13 cellular contexts compared by ENCODE assay signal in the genomic region with DNA sequence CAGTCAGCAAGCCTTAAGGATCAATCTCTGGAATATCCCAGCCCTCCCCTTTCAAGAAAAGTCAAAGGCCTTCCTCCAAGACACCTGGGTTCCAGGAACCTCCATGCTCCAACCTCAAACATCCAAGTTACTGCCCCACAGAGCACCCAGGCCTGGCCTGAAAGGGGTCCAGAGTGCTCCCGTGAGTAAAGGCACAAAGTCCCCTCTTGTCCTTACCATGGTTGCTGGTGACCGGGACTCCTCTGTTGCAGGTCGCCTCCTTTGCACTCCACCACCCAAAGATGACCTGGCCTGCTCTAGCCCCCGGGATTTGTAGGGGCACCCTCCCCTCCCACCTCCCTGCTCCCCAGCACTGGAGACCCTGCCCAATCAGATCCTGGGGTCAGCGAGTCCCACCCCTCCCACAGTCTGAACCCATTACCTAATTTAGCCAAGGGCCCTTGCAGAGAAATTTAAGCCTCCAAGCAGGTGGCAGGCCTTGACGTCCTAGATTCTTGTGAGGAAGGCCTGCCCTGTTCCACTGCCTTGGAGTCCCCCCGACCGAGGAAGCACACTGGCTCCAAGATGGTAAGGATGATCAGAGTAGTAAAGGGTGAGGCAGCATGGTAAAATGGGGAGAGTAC. TPM values are rescaled to one million over a fixed set of nuclear protein-coding genes. Genes with fewer than 3 reads are reported as not detected.
DNase-seq lines count a peak whose midpoint lies in the region; ATAC-seq and TF ChIP-seq lines count a peak whose summit lies in the region.
"Had no signal": no experiment of that assay in that cellular context is flagged by ENCODE, and none has a peak within 500 bp of the region (broad histone marks: within the 10 kb centered on the region; RNA-seq: fewer than 3 reads in every experiment).

A gene (minus strand): TSS at position 283 of the 623 bp plus-strand sequence. CDS start 64 bp downstream, at position 219.

- H3K9me3 ChIP-seq in SJCRH30 (replicated peaks) (no peaks in the 10 kb centered on the region), thoracic aorta (no peaks in the 10 kb centered on the region)
- H3K9me3 ChIP-seq: BLaER1 treated with 17β-estradiol and CSF1 and Interleukin-3, amounts not matched to agents 10 nM and 100 nM had no signal

- DNase-seq in SJCRH30 (no peak), coronary artery (ENCODE audit: low spot score) (no peak), nephron progenitor cell (no peak), thoracic aorta (ENCODE audit: low spot score) (no peak), type B pancreatic cell (ENCODE audit: extremely low spot score, unreplicated experiment) (no peak), DMS114 treated with DMSO at 0.1 percent for 48 hours (lab: John Stamatoyannopoulos, UW; ENCODE audit: unreplicated experiment) (no peak)
- DNase-seq: activated gamma-delta T cell, DND-41, foreskin melanocyte, immature natural killer cell, Kasumi-1 had no signal

- no peak within 1 kb of the TSS for H3K4me3 Mint-ChIP-seq in nephron progenitor cell
- no peak within 1 kb of the TSS for H3K4me3 Mint-ChIP-seq in type B pancreatic cell
- H3K4me3 Mint-ChIP-seq: immature natural killer cell had no signal

- TF ChIP-seq CTCF in coronary artery (IDR thresholded peaks at IDR 0.05) (no peak), nephron progenitor cell (IDR thresholded peaks at IDR 0.05) (no peak), thoracic aorta (IDR thresholded peaks at IDR 0.05) (no peak), type B pancreatic cell (conservative IDR thresholded peaks at IDR 0.05) (no peak)

- H3K36me3 Mint-ChIP-seq in nephron progenitor cell (ENCODE audit: low read depth) (no peaks in the 10 kb centered on the region), type B pancreatic cell (no peaks in the 10 kb centered on the region)
- H3K36me3 Mint-ChIP-seq: immature natural killer cell had no signal

- H3K27ac Mint-ChIP-seq in nephron progenitor cell = peak within 1 kb of the TSS; percentile 78
- no peak within 1 kb of the TSS for H3K27ac Mint-ChIP-seq in type B pancreatic cell
- H3K27ac Mint-ChIP-seq: immature natural killer cell had no signal

- H3K36me3 ChIP-seq in SJCRH30 = no peaks in the 10 kb centered on the region
- H3K36me3 ChIP-seq in thoracic aorta = no peaks in the 10 kb centered on the region
- H3K36me3 ChIP-seq: BLaER1 treated with 17β-estradiol and CSF1 and Interleukin-3, amounts not matched to agents 10 nM and 100 nM had no signal

- peaks cover 56% of the 10 kb centered on the region for H3K4me1 Mint-ChIP-seq in nephron progenitor cell
- peaks cover 18% of the 10 kb centered on the region for H3K4me1 Mint-ChIP-seq in type B pancreatic cell (ENCODE audit: unreplicated experiment)

- H3K27me3 Mint-ChIP-seq in nephron progenitor cell (ENCODE audit: low read depth, poor library complexity) (peaks cover 35% of the 10 kb centered on the region), type B pancreatic cell (peaks cover 20% of the 10 kb centered on the region)

- peaks cover 48% of the 10 kb centered on the region for H3K4me1 ChIP-seq in SJCRH30
- peaks cover 25 to 65% of the 10 kb centered on the region in 2 donors for H3K4me1 ChIP-seq in thoracic aorta (ENCODE audit: control insufficient read depth in 1 of 2, low read depth in 2 of 2)

- ATAC-seq in thoracic aorta (ENCODE audit: insufficient number of reproducible peaks, low FRiP score, low read depth) (no peak), GM19455 (IDR thresholded peaks at IDR 0.05; ENCODE audit: unreplicated experiment) (no peak)

- H3K4me3 ChIP-seq in SJCRH30 = no peak within 1 kb of the TSS
- H3K4me3 ChIP-seq in coronary artery = no peak within 1 kb of the TSS
- H3K4me3 ChIP-seq in thoracic aorta = no peak within 1 kb of the TSS
- H3K4me3 ChIP-seq: BLaER1 treated with 17β-estradiol and CSF1 and Interleukin-3, amounts not matched to agents 10 nM and 100 nM had no signal

- H3K27me3 ChIP-seq in SJCRH30 (no peaks in the 10 kb centered on the region), thoracic aorta (replicated peaks; ENCODE audit: insufficient read depth) (no peaks in the 10 kb centered on the region)

- H3K9me3 Mint-ChIP-seq in nephron progenitor cell = no peaks in the 10 kb centered on the region
- H3K9me3 Mint-ChIP-seq in type B pancreatic cell = no peaks in the 10 kb centered on the region

- H3K27ac ChIP-seq in SJCRH30 (peak within 1 kb of the TSS; percentile 73), coronary artery (peak within 1 kb of the TSS; percentile 89 to 92), thoracic aorta (peak within 1 kb of the TSS; percentile 84 to 91)
- H3K27ac ChIP-seq: BLaER1 treated with 17β-estradiol and CSF1 and Interleukin-3, amounts not matched to agents 10 nM and 100 nM had no signal

RNA-seq across cellular contexts. Expression of the gene that starts here (rescaled TPM):
- total RNA-seq in SJCRH30 (2014; rRNA removed; shearing (Covaris generic)) = 0.73 and 0.75 TPM in 2 replicates
- total RNA-seq in thoracic aorta (not detected), type B pancreatic cell (ENCODE audit: low replicate concordance) (2.1 TPM in 1 of 2 replicates, not detected in the other)
